Comparison of ENCODE assay signal across 8 cellular contexts in genomic region chr13:19863323-19864017, GRCh38. TPM values are rescaled to one million over a fixed set of nuclear protein-coding genes. Genes with fewer than 3 reads are reported as not detected.
DNase-seq lines count a peak whose midpoint lies in the region; ATAC-seq lines count a peak whose summit lies in the region.

ZMYM5 (minus strand) TSS chr13:19863649; CDS start chr13:19852180, 11,469 bp downstream.

- CTCF ChIA-PET in CD8-positive, alpha-beta memory T cell (lab: Charles Lee): interaction anchor here (0.6 to 1.7 kb wide), 9 partner anchors 8 to 123 kb away, joined by 3 to 10 read pairs (median 3); partner anchors contain the start of gene PSPC1

- H3K4me3 Mint-ChIP-seq in CD8-positive, alpha-beta memory T cell: peak within 1 kb of the TSS; percentile 87 to 98 (median 96)
- peak within 1 kb of the TSS; percentile 97 for H3K4me3 Mint-ChIP-seq in effector memory CD8-positive, alpha-beta T cell
- peak within 1 kb of the TSS; percentile 97 for H3K4me3 Mint-ChIP-seq in memory B cell

- no peaks in the 10 kb centered on the region for H3K9me3 Mint-ChIP-seq in CD8-positive, alpha-beta memory T cell
- H3K9me3 Mint-ChIP-seq in effector memory CD8-positive, alpha-beta T cell: no peaks in the 10 kb centered on the region
- H3K9me3 Mint-ChIP-seq in memory B cell: no peaks in the 10 kb centered on the region

- no peaks in the 10 kb centered on the region for H3K9me3 ChIP-seq in CD8-positive, alpha-beta memory T cell (ENCODE audit: low read length)

- ATAC-seq in GM19468 (IDR thresholded peaks at IDR 0.05; ENCODE audit: extremely low read depth, unreplicated experiment): peak; percentile 92
- ATAC-seq in effector memory CD8-positive, alpha-beta T cell (replicated peaks): peak; percentile 83
- ATAC-seq in memory B cell (ENCODE audit: low read depth): peak; percentile 81

- peaks cover 34 to 51% (median 46%) of the 10 kb centered on the region in 3 donors for H3K4me1 Mint-ChIP-seq in CD8-positive, alpha-beta memory T cell
- peaks cover 21 to 34% of the 10 kb centered on the region in 2 donors for H3K4me1 Mint-ChIP-seq in effector memory CD8-positive, alpha-beta T cell (ENCODE audit: low read depth in 2 of 2)
- H3K4me1 Mint-ChIP-seq in memory B cell: peaks cover 16% of the 10 kb centered on the region

- peak within 1 kb of the TSS; percentile 89 for H3K4me3 ChIP-seq in CD8-positive, alpha-beta memory T cell (ENCODE audit: low read length)

- POLR2A ChIA-PET in CD8-positive, alpha-beta memory T cell (lab: Charles Lee): interaction anchor here (0.6 to 2.4 kb wide), 13 partner anchors 11 to 1740 kb away, joined by 3 to 30 read pairs (median 4); partner anchors contain the start of genes MICU2, MPHOSPH8 and PSPC1

- peak within 1 kb of the TSS; percentile 86 for H3K27ac ChIP-seq in CD8-positive, alpha-beta memory T cell (ENCODE audit: low read depth, low read length)

- peaks cover 0 to 34% (median 7%) of the 10 kb centered on the region in 3 donors for H3K36me3 Mint-ChIP-seq in CD8-positive, alpha-beta memory T cell
- peaks cover 44% of the 10 kb centered on the region for H3K36me3 Mint-ChIP-seq in effector memory CD8-positive, alpha-beta T cell (ENCODE audit: insufficient read depth)
- H3K36me3 Mint-ChIP-seq in memory B cell: peaks cover 3% of the 10 kb centered on the region

- peaks cover 17% of the 10 kb centered on the region for H3K4me1 ChIP-seq in CD8-positive, alpha-beta memory T cell (ENCODE audit: insufficient read depth, low read length)

- peak; percentile 92 to 97 (median 92) for DNase-seq in CD8-positive, alpha-beta memory T cell
- DNase-seq in HT-29 (ENCODE audit: low spot score): peak; percentile 100
- DNase-seq in NOMO-1 (lab: John Stamatoyannopoulos, UW; ENCODE audit: unreplicated experiment in 2 of 2): peak; percentile 99 to 100
- peak; percentile 89 for DNase-seq in activated CD8-positive, alpha-beta memory T cell treated with anti-CD3 and anti-CD28 coated beads for 4 hours (ENCODE audit: low read depth in 2 of 2)
- DNase-seq in effector memory CD8-positive, alpha-beta T cell: peak; percentile 89 to 91 (median 90)
- peak; percentile 91 to 92 for DNase-seq in memory B cell (ENCODE audit: low spot score in 2 of 2)
- DNase-seq in stimulated activated CD8-positive, alpha-beta memory T cell treated with anti-CD3 and anti-CD28 coated beads, Interleukin-12 subunit alpha, Interleukin-12 subunit beta, amount 100 ng/mL, for 24 hours (ENCODE audit: extremely low read depth): peak; percentile 94

- no peaks in the 10 kb centered on the region for H3K27me3 ChIP-seq in CD8-positive, alpha-beta memory T cell (ENCODE audit: insufficient read depth, low read length, poor library complexity, severe bottlenecking)

- no peaks in the 10 kb centered on the region for H3K27me3 Mint-ChIP-seq in CD8-positive, alpha-beta memory T cell
- no peaks in the 10 kb centered on the region for H3K27me3 Mint-ChIP-seq in effector memory CD8-positive, alpha-beta T cell
- no peaks in the 10 kb centered on the region for H3K27me3 Mint-ChIP-seq in memory B cell

- no peaks in the 10 kb centered on the region for H3K36me3 ChIP-seq in CD8-positive, alpha-beta memory T cell (ENCODE audit: insufficient read depth, low read length)

- H3K27ac Mint-ChIP-seq in CD8-positive, alpha-beta memory T cell: peak within 1 kb of the TSS; percentile 89 to 99 (median 96)
- H3K27ac Mint-ChIP-seq in effector memory CD8-positive, alpha-beta T cell: peak within 1 kb of the TSS; percentile 94 to 96
- peak within 1 kb of the TSS; percentile 92 for H3K27ac Mint-ChIP-seq in memory B cell

RNA-seq across cellular contexts. Expression of gene ZMYM5, which starts in this region (rescaled TPM):
- 10 to 100 TPM; 11.9 to 12.2 TPM for total RNA-seq in CD8-positive, alpha-beta memory T cell
- 26.8 TPM for polyA plus RNA-seq in CD8-positive, alpha-beta memory T cell
- total RNA-seq in HT-29 (2014; rRNA removed; shearing (Covaris generic)): 5.3 and 8.3 TPM in 2 replicates

Comparison
In these comparisons a context has a peak if more than half of its experiments do, and no peak if none do; other contexts are left out.
1. Peak in every context shown above with its lines: DNase-seq, ATAC-seq, H3K4me3 ChIP-seq and H3K27ac ChIP-seq.